8 cellular contexts compared by ENCODE assay signal in the genomic region with DNA sequence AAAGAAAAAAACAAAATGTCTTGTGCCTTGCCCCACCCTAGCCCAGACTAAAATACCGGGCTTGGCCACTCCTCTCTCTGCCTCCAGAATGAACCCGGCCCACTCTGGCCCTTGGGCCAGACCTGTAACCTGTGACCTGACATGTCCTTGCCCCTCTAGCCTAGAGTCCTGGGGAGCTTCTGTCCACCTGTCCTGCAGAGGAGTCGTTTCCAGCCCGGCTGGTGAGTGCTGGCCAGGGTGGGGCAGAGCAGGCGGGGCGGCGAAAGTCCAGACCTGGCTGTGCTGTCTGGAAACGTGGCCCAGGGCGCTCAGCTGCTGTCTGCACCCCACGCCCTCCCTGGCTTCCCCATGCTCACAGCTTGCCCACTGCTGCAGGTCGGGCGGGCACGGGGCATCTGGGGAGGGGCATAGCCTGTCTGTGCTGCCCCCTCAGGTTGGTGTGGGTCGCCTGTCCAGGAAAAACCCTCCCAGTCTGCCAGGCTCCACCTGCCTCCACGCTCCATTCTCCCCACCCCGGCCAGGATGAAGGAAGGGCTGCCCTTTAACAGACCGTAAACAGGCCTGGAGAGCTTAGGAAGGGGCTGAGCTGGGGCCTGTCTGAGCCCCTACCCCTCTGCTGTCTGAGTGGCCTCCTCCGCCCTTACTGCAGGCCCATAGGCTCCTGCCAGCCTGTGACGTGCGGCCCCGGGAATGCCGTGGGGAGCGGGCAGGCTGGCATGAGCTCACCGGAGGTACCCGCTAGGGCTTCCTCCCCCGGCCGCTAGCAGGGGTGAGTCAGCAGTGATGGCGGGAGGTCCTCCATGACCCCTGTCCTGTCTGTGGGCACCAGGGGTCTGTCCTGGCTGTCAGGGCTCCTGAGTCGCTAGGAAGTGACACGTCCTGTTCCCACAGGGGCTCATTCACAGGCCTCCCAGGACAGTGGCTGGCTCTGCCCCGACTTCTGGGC. TPM values are rescaled to one million over a fixed set of nuclear protein-coding genes. Genes with fewer than 3 reads are reported as not detected.
A peak's percentile ranks its signal among the peaks of the same experiment; 100 is the strongest.
DNase-seq lines count a peak whose midpoint lies in the region; ATAC-seq and TF ChIP-seq lines count a peak whose summit lies in the region.

No MANE protein-coding gene starts in this region.

- no peak overlapping the region for H3K27ac Mint-ChIP-seq in activated naive CD8-positive, alpha-beta T cell

- peak in 2 of 4 donors; percentile 47 to 58 for TF ChIP-seq EP300 in sigmoid colon (IDR thresholded peaks at IDR 0.05)

- no peaks in the 10 kb centered on the region for H3K9me3 Mint-ChIP-seq in activated naive CD8-positive, alpha-beta T cell (ENCODE audit: low read depth)

- intact Hi-C loops in heart left ventricle (cut with DNase I) (no loop called here), sigmoid colon (cut with DNase I) (no loop called here)

- H3K36me3 Mint-ChIP-seq in activated naive CD8-positive, alpha-beta T cell: no peaks in the 10 kb centered on the region

- H3K9me3 ChIP-seq in heart left ventricle (no peaks in the 10 kb centered on the region), sigmoid colon (no peaks in the 10 kb centered on the region)

- peaks cover 9% of the 10 kb centered on the region for H3K4me1 Mint-ChIP-seq in activated naive CD8-positive, alpha-beta T cell (ENCODE audit: low read depth)

- DNase-seq in NCI-H748 (lab: John Stamatoyannopoulos, UW; ENCODE audit: unreplicated experiment): peak; percentile 36
- no peak for DNase-seq in NCI-H748 treated with DMSO at 0.1 percent for 48 hours (lab: John Stamatoyannopoulos, UW)
- DNase-seq in heart left ventricle: peak; percentile 86 to 93 (median 88)
- DNase-seq in sigmoid colon: peak; percentile 94
- no peak for DNase-seq in activated naive CD4-positive, alpha-beta T cell treated with Interleukin-2 at 50 U/mL for 16 hours

- peaks cover 0 to 28% (median 0%) of the 10 kb centered on the region in 9 donors for H3K27me3 ChIP-seq in heart left ventricle
- peaks cover 17 to 28% (median 24%) of the 10 kb centered on the region in 3 donors for H3K27me3 ChIP-seq in sigmoid colon

- H3K4me1 ChIP-seq in heart left ventricle (peaks cover 10 to 92% (median 69%) of the 10 kb centered on the region in 12 donors), sigmoid colon (peaks cover 0 to 87% (median 61%) of the 10 kb centered on the region in 4 donors)

- H3K27me3 Mint-ChIP-seq in activated naive CD8-positive, alpha-beta T cell: no peaks in the 10 kb centered on the region

- TF ChIP-seq CTCF in heart left ventricle (IDR thresholded peaks at IDR 0.05) (peak in 1 of 12 donors; percentile 3), sigmoid colon (IDR thresholded peaks at IDR 0.05) (peak in 2 of 4 experiments; percentile 10 to 32)

- ATAC-seq in heart left ventricle (peak; percentile 60 to 78 (median 67)), GM21528 (IDR thresholded peaks at IDR 0.05; ENCODE audit: low FRiP score, unreplicated experiment) (no peak), HG03457 (IDR thresholded peaks at IDR 0.05; ENCODE audit: unreplicated experiment) (no peak)

- WGBS in heart left ventricle, 4 donors: 14 to 32% (median 23%) methylated on average over 17 to 31 of the region's 31 CpGs
- 15 to 43% methylated on average over 31 of the region's 31 CpGs for WGBS in sigmoid colon, 2 donors

- H3K4me3 ChIP-seq in heart left ventricle (peak overlapping the region in 10 of 12 donors; percentile 69 to 95 (median 80)), sigmoid colon (peak overlapping the region in 3 of 4 donors; percentile 67 to 81 (median 70))

- peak overlapping the region; percentile 73 for H3K4me3 Mint-ChIP-seq in activated naive CD8-positive, alpha-beta T cell

- TF ChIP-seq POLR2A in heart left ventricle (IDR thresholded peaks at IDR 0.05) (peak in 1 of 2 donors; percentile 68), sigmoid colon (IDR thresholded peaks at IDR 0.05) (peak in 1 of 2 donors; percentile 23)

- H3K36me3 ChIP-seq in heart left ventricle: peaks cover 0 to 39% (median 37%) of the 10 kb centered on the region in 9 donors
- peaks cover 11 to 40% (median 36%) of the 10 kb centered on the region in 4 donors for H3K36me3 ChIP-seq in sigmoid colon

- H3K27ac ChIP-seq in heart left ventricle (peak overlapping the region; percentile 79 to 98 (median 92)), sigmoid colon (peak overlapping the region; percentile 82 to 90 (median 86))

RNA-seq across cellular contexts. Expression of a gene that starts 1.9 kb away (rescaled TPM):
- total RNA-seq in heart left ventricle (100 to 1,000 TPM; 323 to 682 (median 454) TPM), sigmoid colon (100 to 1,000 TPM in 3 of 4 donors, 10 to 100 TPM in 1; 84.4 to 343 (median 278) TPM)
- polyA plus RNA-seq in heart left ventricle (100 to 1,000 TPM; 560 to 817 TPM), sigmoid colon (100 to 1,000 TPM in 1 of 3 donors, 10 to 100 TPM in 2; 91.9 to 436 (median 92.7) TPM)

RNA-seq across cellular contexts. Expression of a gene that starts 6.9 kb away (rescaled TPM):
- 10 to 100 TPM; 13.3 to 22.4 (median 17.7) TPM for total RNA-seq in heart left ventricle
- 10 to 100 TPM in 1 of 2 donors, 1 to 10 TPM in 1; 8.8 to 43.5 TPM for polyA plus RNA-seq in heart left ventricle
- total RNA-seq in sigmoid colon: 1 to 10 TPM; 1.5 to 9.5 (median 4.6) TPM
- polyA plus RNA-seq in sigmoid colon: 100 to 1,000 TPM in 1 of 3 donors, 10 to 100 TPM in 2; 32.1 to 149 (median 46.8) TPM

RNA-seq across cellular contexts. Expression of a gene that starts 7.7 kb away (rescaled TPM):
- total RNA-seq in heart left ventricle (100 to 1,000 TPM in 8 of 9 donors, 10 to 100 TPM in 1; 74.4 to 267 (median 207) TPM), sigmoid colon (10 to 100 TPM; 34.9 to 75.3 (median 52.0) TPM)
- polyA plus RNA-seq in heart left ventricle (100 to 1,000 TPM; 217 to 227 TPM), sigmoid colon (100 to 1,000 TPM; 139 to 198 (median 143) TPM)

RNA-seq across cellular contexts. Expression of a gene that starts 8.0 kb away (rescaled TPM):
- 10 to 100 TPM; 22.7 to 93.0 (median 31.3) TPM for total RNA-seq in heart left ventricle
- 10 to 100 TPM; 31.2 to 52.5 TPM for polyA plus RNA-seq in heart left ventricle
- total RNA-seq in sigmoid colon: 10 to 100 TPM; 79.2 to 92.7 (median 82.9) TPM
- 10 to 100 TPM in 2 of 3 donors, 1 to 10 TPM in 1; 8.8 to 41.0 (median 15.0) TPM for polyA plus RNA-seq in sigmoid colon

RNA-seq across cellular contexts. Expression of a gene that starts 15.9 kb away (rescaled TPM):
- total RNA-seq in heart left ventricle (100 to 1,000 TPM; 141 to 348 (median 232) TPM), sigmoid colon (10 to 100 TPM; 26.3 to 39.6 (median 34.6) TPM)
- polyA plus RNA-seq in heart left ventricle (100 to 1,000 TPM; 112 to 133 TPM), sigmoid colon (100 to 1,000 TPM in 1 of 3 donors, 10 to 100 TPM in 2; 35.4 to 137 (median 47.6) TPM)

Comparison
In these comparisons a context has a peak if more than half of its experiments do, and no peak if none do; other contexts are left out.
1. DNase-seq: peak in NCI-H748 (single experiment), heart left ventricle (5 of 5) and sigmoid colon (single experiment); none in NCI-H748 treated with DMSO at 0.1 percent for 48 hours (single experiment) and activated naive CD4-positive, alpha-beta T cell treated with Interleukin-2 at 50 U/mL for 16 hours (single experiment).
2. ATAC-seq: peak in heart left ventricle (4 of 4); none in GM21528 (single experiment) and HG03457 (single experiment).